Comparison of ENCODE assay signal across 12 cellular contexts in genomic region chr20:63973160-63973479, GRCh38. TPM values are rescaled to one million over a fixed set of nuclear protein-coding genes. Genes with fewer than 3 reads are reported as not detected.
DNase-seq lines count a peak whose midpoint lies in the region; ATAC-seq and TF ChIP-seq lines count a peak whose summit lies in the region.
"Had no signal": no experiment of that assay in that cellular context is flagged by ENCODE, and none has a peak within 500 bp of the region (broad histone marks: within the 10 kb centered on the region; RNA-seq: fewer than 3 reads in every experiment).

No MANE protein-coding gene starts in this region.

- H3K27ac Mint-ChIP-seq in CD4-positive, alpha-beta memory T cell: peak overlapping the region in 5 of 7 donors; percentile 46 to 79 (median 62)
- H3K27ac Mint-ChIP-seq in endodermal cell: no peak overlapping the region
- H3K27ac Mint-ChIP-seq in neural progenitor cell: no peak overlapping the region
- H3K27ac Mint-ChIP-seq: activated T-helper 2 cell treated with anti-CD3 and anti-CD28 coated beads, Interferon-gamma antibody, Interleukin-2, Interleukin-4, amounts not matched to agents 10 μg/mL and 5 μg/mL and 100 μg/mL, durations not matched to agents 14 hours and 24 hours and 36 hours had no signal

- H3K36me3 ChIP-seq in CD4-positive, alpha-beta memory T cell (ENCODE audit: insufficient read depth, low read length): no peaks in the 10 kb centered on the region
- no peaks in the 10 kb centered on the region for H3K36me3 ChIP-seq in HUES6 (ENCODE audit: control insufficient read depth, insufficient read depth, low read length)
- H3K36me3 ChIP-seq in endodermal cell (ENCODE audit: control insufficient read depth, insufficient read depth, low read length): peaks cover 2% of the 10 kb centered on the region
- H3K36me3 ChIP-seq in neural progenitor cell: no peaks in the 10 kb centered on the region
- H3K36me3 ChIP-seq: BE2C, colonic mucosa had no signal

- no peaks in the 10 kb centered on the region for H3K27me3 Mint-ChIP-seq in CD4-positive, alpha-beta memory T cell
- H3K27me3 Mint-ChIP-seq in endodermal cell (ENCODE audit: insufficient read depth) (peaks cover 31% of the 10 kb centered on the region), neural progenitor cell (ENCODE audit: insufficient read depth, low read depth) (peaks cover 7% of the 10 kb centered on the region)

- intact Hi-C loops in CD4-positive, alpha-beta memory T cell (cut with micrococcal nuclease): loop anchor here (5.0 kb wide), 2 partner anchors 106 to 531 kb away; partner anchors contain the start of gene TPD52L2

- H3K9ac ChIP-seq in HUES6 (ENCODE audit: low read length) (no peak overlapping the region), endodermal cell (ENCODE audit: extremely low read depth, low read length, poor library complexity, severe bottlenecking) (no peak overlapping the region), neural progenitor cell (no peak overlapping the region)
- H3K9ac ChIP-seq: KMS-11 had no signal

- H3K4me3 Mint-ChIP-seq in CD4-positive, alpha-beta memory T cell: no peak overlapping the region
- H3K4me3 Mint-ChIP-seq in endodermal cell (peak overlapping the region; percentile 32), neural progenitor cell (peak overlapping the region; percentile 76)

- H4K20me1 ChIP-seq in neural progenitor cell (ENCODE audit: low read depth): no peaks in the 10 kb centered on the region

- no peaks in the 10 kb centered on the region for H3K9me3 ChIP-seq in CD4-positive, alpha-beta memory T cell (ENCODE audit: control insufficient read depth in 1 of 2, low read length in 2 of 2)
- no peaks in the 10 kb centered on the region for H3K9me3 ChIP-seq in HUES6 (ENCODE audit: control insufficient read depth, insufficient read depth, low read depth, low read length)
- peaks cover 2% of the 10 kb centered on the region for H3K9me3 ChIP-seq in endodermal cell (ENCODE audit: control insufficient read depth, low read length)
- no peaks in the 10 kb centered on the region for H3K9me3 ChIP-seq in neural progenitor cell (ENCODE audit: low read depth)
- H3K9me3 ChIP-seq: BE2C, colonic mucosa had no signal

- H3K27me3 ChIP-seq in CD4-positive, alpha-beta memory T cell (ENCODE audit: insufficient read depth, low read length): no peaks in the 10 kb centered on the region
- H3K27me3 ChIP-seq in HUES6 (ENCODE audit: control insufficient read depth, insufficient read depth, low read length) (peaks cover 17% of the 10 kb centered on the region), endodermal cell (ENCODE audit: control insufficient read depth, insufficient read depth, low read length, poor library complexity, severe bottlenecking) (peaks cover 10% of the 10 kb centered on the region), neural progenitor cell (peaks cover 15% of the 10 kb centered on the region)
- H3K27me3 ChIP-seq: BE2C had no signal

- peaks cover 8 to 17% of the 10 kb centered on the region in 2 donors for H3K36me3 Mint-ChIP-seq in CD4-positive, alpha-beta memory T cell
- H3K36me3 Mint-ChIP-seq in endodermal cell (ENCODE audit: low read depth) (peaks cover 8% of the 10 kb centered on the region), neural progenitor cell (peaks cover 3% of the 10 kb centered on the region)

- no peak overlapping the region for H2AFZ ChIP-seq in neural progenitor cell (replicated peaks)

- no peak overlapping the region for H3K27ac ChIP-seq in CD4-positive, alpha-beta memory T cell (ENCODE audit: low read depth, low read length)
- H3K27ac ChIP-seq in HUES6 (ENCODE audit: low read depth, low read length) (no peak overlapping the region), endodermal cell (ENCODE audit: low read depth, low read length) (no peak overlapping the region), neural progenitor cell (no peak overlapping the region)
- H3K27ac ChIP-seq: colonic mucosa, KMS-11 had no signal

- no peak for DNase-seq in CD4-positive, alpha-beta memory T cell
- DNase-seq in endodermal cell: no peak
- DNase-seq in neural progenitor cell (ENCODE audit: low spot score): no peak
- no peak for DNase-seq in kidney tubule cell (ENCODE audit: low spot score)
- DNase-seq in NOMO-1 (lab: John Stamatoyannopoulos, UW; ENCODE audit: unreplicated experiment in 2 of 2): no peak
- no peak for DNase-seq in NCI-H1417 treated with DMSO at 0.1 percent for 48 hours (lab: John Stamatoyannopoulos, UW)

- no peak for ATAC-seq in GM18498 (IDR thresholded peaks at IDR 0.05; ENCODE audit: unreplicated experiment)

- TF ChIP-seq CTCF in endodermal cell (conservative IDR thresholded peaks at IDR 0.05): no peak
- no peak for TF ChIP-seq CTCF in neural progenitor cell (IDR thresholded peaks at IDR 0.05)

- peaks cover 10% of the 10 kb centered on the region for H3K79me2 ChIP-seq in neural progenitor cell (ENCODE audit: low read depth)

- peaks cover 21 to 57% (median 37%) of the 10 kb centered on the region in 4 donors for H3K4me1 Mint-ChIP-seq in CD4-positive, alpha-beta memory T cell
- H3K4me1 Mint-ChIP-seq in endodermal cell: peaks cover 3% of the 10 kb centered on the region
- H3K4me1 Mint-ChIP-seq in neural progenitor cell: peaks cover 19% of the 10 kb centered on the region

- 96 to 100% methylated on average over 3 of the region's 3 CpGs for WGBS in endodermal cell (ENCODE audit: insufficient coverage in 1 of 2, insufficient read length in 1 of 2), 2 experiments

- CTCF ChIA-PET in CD4-positive, alpha-beta memory T cell (lab: Charles Lee; ENCODE audit: partially characterized antibody): interaction anchor here (0.9 to 3.3 kb wide), 16 partner anchors 10 to 477 kb away, joined by 3 to 15 read pairs (median 6); partner anchors contain the start of genes ARFRP1, PTK6, TPD52L2 and ZGPAT

- POLR2A ChIA-PET in CD4-positive, alpha-beta memory T cell (lab: Charles Lee; ENCODE audit: partially characterized antibody): interaction anchor here (0.7 to 2.5 kb wide), 3 partner anchors 16 to 435 kb away, joined by 4 to 12 read pairs (median 6); partner anchors contain the start of genes PTK6 and UCKL1

- H3K4me1 ChIP-seq in CD4-positive, alpha-beta memory T cell (ENCODE audit: insufficient read depth, low read length): peaks cover 30% of the 10 kb centered on the region
- peaks cover 18% of the 10 kb centered on the region for H3K4me1 ChIP-seq in HUES6 (ENCODE audit: control insufficient read depth, insufficient read depth, low read length)
- peaks cover 4% of the 10 kb centered on the region for H3K4me1 ChIP-seq in endodermal cell (ENCODE audit: control insufficient read depth, insufficient read depth, low read length)
- H3K4me1 ChIP-seq in neural progenitor cell: peaks cover 10% of the 10 kb centered on the region
- H3K4me1 ChIP-seq: BE2C had no signal

- peaks cover 0 to 1% (median 0%) of the 10 kb centered on the region in 8 donors for H3K9me3 Mint-ChIP-seq in CD4-positive, alpha-beta memory T cell
- H3K9me3 Mint-ChIP-seq in endodermal cell (peaks cover 4% of the 10 kb centered on the region), neural progenitor cell (no peaks in the 10 kb centered on the region)
- H3K9me3 Mint-ChIP-seq: activated T-helper 2 cell treated with anti-CD3 and anti-CD28 coated beads, Interferon-gamma antibody, Interleukin-2, Interleukin-4, amounts not matched to agents 10 μg/mL and 5 μg/mL and 100 μg/mL, durations not matched to agents 14 hours and 24 hours and 36 hours had no signal

- no peak overlapping the region for H3K4me3 ChIP-seq in CD4-positive, alpha-beta memory T cell (ENCODE audit: low read length in 2 of 2)
- H3K4me3 ChIP-seq in HUES6 (ENCODE audit: low read depth, low read length) (peak overlapping the region; percentile 65; the same call in 1 of the 2 replicates), endodermal cell (ENCODE audit: low read length) (no peak overlapping the region), neural progenitor cell (no peak overlapping the region)
- H3K4me3 ChIP-seq: colonic mucosa had no signal

- H3K4me2 ChIP-seq in neural progenitor cell: peak overlapping the region; percentile 72

- peaks cover 22% of the 10 kb centered on the region for H3F3A ChIP-seq in neural progenitor cell (ENCODE audit: low read depth)

RNA-seq across cellular contexts. Expression of gene ZNF512B, which starts 3.4 kb away (rescaled TPM):
- 10 to 100 TPM; 20.7 to 22.0 TPM for total RNA-seq in CD4-positive, alpha-beta memory T cell
- 1 to 10 TPM in 1 of 2 donors, under 1 TPM in 1; 0.20 to 1.7 TPM for polyA plus RNA-seq in CD4-positive, alpha-beta memory T cell
- total RNA-seq in endodermal cell (10 to 100 TPM; 23.7 to 26.8 TPM), neural progenitor cell (ENCODE audit: low replicate concordance) (2.9 and 11.4 TPM in 2 replicates)
- polyA plus RNA-seq in endodermal cell (2013, experiment 1 of 2): 14.3 TPM
- 11.6 TPM for polyA plus RNA-seq in endodermal cell (2013, experiment 2 of 2)

RNA-seq across cellular contexts. Expression of gene SAMD10, which starts 6.3 kb away (rescaled TPM):
- 1 to 10 TPM; 7.4 to 7.5 TPM for total RNA-seq in CD4-positive, alpha-beta memory T cell
- polyA plus RNA-seq in CD4-positive, alpha-beta memory T cell: 10 to 100 TPM in 1 of 2 donors, 1 to 10 TPM in 1; 9.7 to 13.0 TPM
- total RNA-seq in endodermal cell (1 to 10 TPM; 5.6 to 6.0 TPM), neural progenitor cell (ENCODE audit: low replicate concordance) (0.19 and 4.9 TPM in 2 replicates)
- polyA plus RNA-seq in endodermal cell (2013, experiment 1 of 2): 7.2 TPM
- 7.0 TPM for polyA plus RNA-seq in endodermal cell (2013, experiment 2 of 2)

RNA-seq across cellular contexts. Expression of gene PRPF6, which starts 7.8 kb away (rescaled TPM):
- 10 to 100 TPM; 86.4 to 88.7 TPM for total RNA-seq in CD4-positive, alpha-beta memory T cell
- 100 to 1,000 TPM in 1 of 2 donors, 10 to 100 TPM in 1; 63.8 to 101 TPM for polyA plus RNA-seq in CD4-positive, alpha-beta memory T cell
- 10 to 100 TPM; 73.3 to 73.9 TPM for total RNA-seq in endodermal cell
- polyA plus RNA-seq in endodermal cell (2013, experiment 1 of 2): 58.8 TPM
- polyA plus RNA-seq in endodermal cell (2013, experiment 2 of 2): 53.3 TPM
- total RNA-seq in neural progenitor cell (ENCODE audit: low replicate concordance): 51.9 and 77.0 TPM in 2 replicates

RNA-seq across cellular contexts. Expression of gene UCKL1, which starts 16.9 kb away (rescaled TPM):
- total RNA-seq in CD4-positive, alpha-beta memory T cell: 10 to 100 TPM; 53.7 to 55.1 TPM
- polyA plus RNA-seq in CD4-positive, alpha-beta memory T cell: 10 to 100 TPM; 26.2 to 31.8 TPM
- total RNA-seq in endodermal cell: 10 to 100 TPM; 36.5 to 47.8 TPM
- 41.0 TPM for polyA plus RNA-seq in endodermal cell (2013, experiment 1 of 2)
- polyA plus RNA-seq in endodermal cell (2013, experiment 2 of 2): 37.5 TPM
- 10.8 and 22.7 TPM in 2 replicates for total RNA-seq in neural progenitor cell (ENCODE audit: low replicate concordance)

Comparison
In these comparisons a context has a peak if more than half of its experiments do, and no peak if none do; other contexts are left out.
1. H3K27ac Mint-ChIP-seq: peak in CD4-positive, alpha-beta memory T cell (5 of 7); none in endodermal cell (single experiment) and neural progenitor cell (single experiment).
2. H3K4me3 Mint-ChIP-seq: peak in endodermal cell (single experiment) and neural progenitor cell (single experiment); none in CD4-positive, alpha-beta memory T cell (0 of 8).